27 cellular contexts compared by ENCODE assay signal in genomic region chr2:196245746-196246145, GRCh38.
DNase-seq lines count a peak whose midpoint lies in the region; ATAC-seq, FAIRE-seq and TF ChIP-seq lines count a peak whose summit lies in the region.
"Had no signal": no experiment of that assay in that cellular context is flagged by ENCODE, and none has a peak within 500 bp of the region (broad histone marks: within the 10 kb centered on the region; RNA-seq: fewer than 3 reads in every experiment).

No MANE protein-coding gene starts in this region.

- POLR2A ChIA-PET in K562 (lab: Yijun Ruan, JAX) = interaction anchor here (1.7 kb wide), 1 partner anchor 13 kb away, joined by 5 read pairs; no protein-coding TSS in a partner anchor

- no peaks in the 10 kb centered on the region for H4K20me1 ChIP-seq in K562 (replicated peaks; ENCODE audit: control insufficient read depth, insufficient read depth, low read length)

- no peak overlapping the region for H3K4me3 ChIP-seq in K562
- H3K4me3 ChIP-seq: gastroesophageal sphincter, transverse colon had no signal

- DNase-seq in AG20443 (ENCODE audit: low spot score) (peak; percentile 39), GM03348 (ENCODE audit: low spot score) (peak; percentile 16), K562 (ENCODE audit: extremely low read depth in 1 of 4, low spot score in 3 of 4) (no peak), memory B cell (ENCODE audit: low spot score in 2 of 2) (no peak), hepatic stellate cell (ENCODE audit: low spot score) (no peak), UCSD-AML1 (lab: John Stamatoyannopoulos, UW; ENCODE audit: unreplicated experiment) (no peak), kidney glomerular epithelial cell (lab: John Stamatoyannopoulos, UW) (no peak)
- DNase-seq: ACHN; activated CD4-positive, alpha-beta T cell treated with anti-CD3 and anti-CD28 coated beads, Interleukin-2, amount 10 ng/mL, durations not matched to agents 7 days and 5 days; CD4-positive, CD25-positive, alpha-beta regulatory T cell; dermis blood vessel endothelial cell; DMS153; mesendoderm; NCI-H1048; NCI-H2029; NCI-H510A; RPMI8226; stimulated activated CD4-positive, alpha-beta T cell treated with anti-CD3 and anti-CD28 coated beads, Interleukin-2, amount 100 ng/mL, for 24 hours; stimulated activated naive CD4-positive, alpha-beta T cell treated with Interleukin-2 at 50 U/mL for 16 hours; transverse colon had no signal

- ATAC-seq in K562 (no peak), memory B cell (ENCODE audit: low read depth) (no peak), GM21619 (IDR thresholded peaks at IDR 0.05; ENCODE audit: unreplicated experiment) (no peak)
- ATAC-seq: gastroesophageal sphincter had no signal

- H3K36me3 Mint-ChIP-seq in memory B cell = no peaks in the 10 kb centered on the region
- H3K36me3 Mint-ChIP-seq: CD4-positive, CD25-positive, alpha-beta regulatory T cell had no signal

- H3K36me3 ChIP-seq in K562 (ENCODE audit: control insufficient read depth, insufficient read depth, low read length) = no peaks in the 10 kb centered on the region
- H3K36me3 ChIP-seq: gastroesophageal sphincter, transverse colon had no signal

- 0 out of 2 replicates have a peak overlapping the region, but pooled peaks have one; percentile 12 for H2AFZ ChIP-seq in K562 (ENCODE audit: low read depth, low read length)

- TF ChIP-seq RAD21 in K562 (CRISPR knock-in tag; conservative IDR thresholded peaks at IDR 0.05 in 1 of 2, IDR thresholded peaks at IDR 0.05 in 1 of 2) = no peak

- no peak for TF ChIP-seq CTCF in K562 (IDR thresholded peaks at IDR 0.05 in 2 of 3, conservative IDR thresholded peaks at IDR 0.05 in 1 of 3; ENCODE audit: insufficient read depth in 2 of 3, low read depth in 1 of 3, low read length in 3 of 3)

- intact Hi-C loops in K562 (cut with micrococcal nuclease) = no loop called here

- TF ChIP-seq EP300 in K562 (IDR thresholded peaks at IDR 0.05; ENCODE audit: low read length) = no peak

- peaks cover 0 to 8% of the 10 kb centered on the region in 2 experiments; a peak in 2 of 5 replicates for H3K4me1 ChIP-seq in K562 (replicated peaks in 1 of 2; ENCODE audit: control insufficient read depth in 2 of 2, insufficient read depth in 2 of 2, low read length in 2 of 2)

- no peak overlapping the region for H3K4me3 Mint-ChIP-seq in memory B cell
- H3K4me3 Mint-ChIP-seq: activated CD4-positive, alpha-beta T cell treated with anti-CD3 and anti-CD28 coated beads, Interleukin-2, amount 10 ng/mL, durations not matched to agents 7 days and 5 days had no signal

- H3K27ac Mint-ChIP-seq in memory B cell = peak overlapping the region; percentile 51
- H3K27ac Mint-ChIP-seq: activated CD4-positive, alpha-beta T cell treated with anti-CD3 and anti-CD28 coated beads, Interleukin-2, amount 10 ng/mL, durations not matched to agents 7 days and 5 days; progenitor cell of endocrine pancreas had no signal

- in situ Hi-C loops in K562 (cut with MboI) = no loop called here

- no peaks in the 10 kb centered on the region for H3K27me3 ChIP-seq in K562 (ENCODE audit: control insufficient read depth in 2 of 2, insufficient read depth in 2 of 2, low read length in 2 of 2)
- H3K27me3 ChIP-seq: gastroesophageal sphincter, transverse colon had no signal

- no peaks in the 10 kb centered on the region for H3K27me3 Mint-ChIP-seq in memory B cell
- H3K27me3 Mint-ChIP-seq: activated CD4-positive, alpha-beta T cell treated with anti-CD3 and anti-CD28 coated beads, Interleukin-2, amount 10 ng/mL, durations not matched to agents 7 days and 5 days; CD4-positive, CD25-positive, alpha-beta regulatory T cell; progenitor cell of endocrine pancreas had no signal

- BruUV-seq in K562 (replicated peaks; lab: Mats Ljungman, UMichigan) = no TSS peak

- 22% methylated on average over 2 of the region's 2 CpGs for WGBS in K562 (ENCODE audit: insufficient coverage, low coverage, missing lambda C conversion rate)

- H3K79me2 ChIP-seq in K562 (ENCODE audit: control insufficient read depth, insufficient read depth, low read length) = no peaks in the 10 kb centered on the region

- no peak overlapping the region for H3K9ac ChIP-seq in K562 (ENCODE audit: insufficient read depth in 1 of 2, low read depth in 2 of 2, low read length in 2 of 2)
- H3K9ac ChIP-seq: KMS-11 had no signal

- FAIRE-seq in K562 (lab: Jason Lieb, UNC) = no peak
- FAIRE-seq: GM12891, H54, TTC549 had no signal

- no peaks in the 10 kb centered on the region for H3K9me1 ChIP-seq in K562 (ENCODE audit: control insufficient read depth, insufficient read depth, low read length)

- CTCF ChIA-PET in K562 (lab: Yijun Ruan, JAX; ENCODE audit: low intra/inter-chr PET ratio) = no interaction called here

- no peak for TF ChIP-seq POLR2A in K562 (conservative IDR thresholded peaks at IDR 0.05)

- no peaks in the 10 kb centered on the region for H3K9me3 Mint-ChIP-seq in memory B cell
- H3K9me3 Mint-ChIP-seq: CD4-positive, CD25-positive, alpha-beta regulatory T cell had no signal

- no peak overlapping the region for H3K27ac ChIP-seq in K562 (ENCODE audit: extremely low read depth, low read depth, low read length)
- H3K27ac ChIP-seq: gastroesophageal sphincter, KMS-11, transverse colon had no signal

- peaks cover 47% of the 10 kb centered on the region for H3K4me1 Mint-ChIP-seq in memory B cell

- no peak overlapping the region for H3K4me2 ChIP-seq in K562 (ENCODE audit: insufficient read depth, low read length)
- H3K4me2 ChIP-seq: KMS-11 had no signal

- no peaks in the 10 kb centered on the region for H3K9me3 ChIP-seq in K562 (replicated peaks; ENCODE audit: control insufficient read depth, insufficient read depth, low read depth, low read length)
- H3K9me3 ChIP-seq: gastroesophageal sphincter, transverse colon had no signal

TF ChIP-seq in K562, 482 proteins besides CTCF, POLR2A, EP300 and RAD21:
- TF ChIP-seq E2F3 (CRISPR knock-in tag; IDR thresholded peaks at IDR 0.05) (no peak), KHSRP (IDR thresholded peaks at IDR 0.05) (no peak), DLX4 (CRISPR knock-in tag; IDR thresholded peaks at IDR 0.05) (no peak), HSF4 (CRISPR knock-in tag; IDR thresholded peaks at IDR 0.05; ENCODE audit: borderline replicate concordance) (no peak), ZKSCAN3 (CRISPR knock-in tag; IDR thresholded peaks at IDR 0.05) (no peak), XRCC4 (IDR thresholded peaks at IDR 0.05; ENCODE audit: extremely low read depth, insufficient read depth, insufficient read length) (no peak), ZBTB17 (CRISPR knock-in tag; IDR thresholded peaks at IDR 0.05) (no peak), ARID2 (IDR thresholded peaks at IDR 0.05) (no peak)
- TF ChIP-seq, protein P1, sequence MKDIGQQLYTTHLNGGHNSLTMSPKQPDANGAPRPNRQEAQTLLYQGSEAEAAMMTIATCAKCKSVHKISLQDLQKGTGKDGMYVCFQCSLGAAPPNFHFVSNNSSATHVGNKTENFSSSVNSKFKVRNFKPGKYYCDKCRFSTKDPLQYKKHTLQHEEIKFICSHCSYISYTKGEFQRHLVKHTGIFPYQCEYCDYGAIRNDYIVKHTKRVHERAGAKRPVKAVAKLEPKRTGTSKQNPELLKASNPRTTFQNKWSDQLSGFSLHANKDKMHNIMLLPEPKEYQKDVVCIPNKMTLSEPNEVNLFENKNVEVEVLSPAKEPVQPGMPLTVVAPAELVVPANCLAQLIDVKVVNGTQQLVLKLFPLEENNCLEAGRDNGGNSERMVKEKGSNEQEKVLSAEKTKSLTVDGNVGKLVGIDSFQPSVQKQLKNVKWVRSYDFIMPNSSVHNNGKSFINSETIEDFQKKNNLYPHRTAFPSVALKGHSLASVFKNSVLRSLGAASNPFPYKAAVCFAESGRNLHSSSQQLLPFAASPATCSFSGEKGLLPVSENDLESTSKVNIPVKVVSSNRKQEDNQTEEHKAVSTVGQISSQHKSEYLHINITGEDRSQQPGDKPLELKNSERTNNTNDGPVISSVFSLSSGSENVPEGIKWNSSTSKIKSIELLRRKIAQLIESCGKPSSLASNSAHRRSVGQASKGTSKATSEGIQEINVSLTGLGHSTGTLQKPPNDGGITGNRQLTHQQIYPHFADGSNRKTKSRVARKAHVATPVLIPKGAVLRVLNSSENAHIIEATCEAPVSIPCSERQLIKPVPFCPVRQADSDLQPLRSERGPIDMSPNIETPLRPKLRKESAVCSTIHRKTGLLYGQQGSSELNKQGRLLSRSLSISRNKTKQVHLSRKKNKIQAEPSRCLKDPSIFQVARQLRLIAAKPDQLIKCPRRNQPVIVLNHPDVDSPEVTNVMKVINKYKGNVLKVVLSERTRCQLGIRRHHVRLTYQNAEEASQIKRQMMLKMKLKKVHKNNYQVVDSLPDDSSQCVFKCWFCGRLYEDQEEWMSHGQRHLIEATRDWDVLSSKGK (CRISPR knock-in tag; IDR thresholded peaks at IDR 0.05) = no peak

Comparison
In these comparisons a context has a peak if more than half of its experiments do, and no peak if none do; other contexts are left out.
1. DNase-seq: peak in AG20443 (single experiment) and GM03348 (single experiment); none in K562 (0 of 4), memory B cell (0 of 2), hepatic stellate cell (single experiment), UCSD-AML1 (single experiment) and kidney glomerular epithelial cell (single experiment).